In genomic region chr17:15262291-15263205, GRCh38 we compare ENCODE assay signal across 8 cellular contexts. TPM values are rescaled to one million over a fixed set of nuclear protein-coding genes. Genes with fewer than 3 reads are reported as not detected.
DNase-seq lines count a peak whose midpoint lies in the region; ATAC-seq and FAIRE-seq lines count a peak whose summit lies in the region.

No MANE protein-coding gene starts in this region.

- DNase-seq in ACHN (peak; percentile 65), HTR-8/SVneo (ENCODE audit: insufficient read length, low spot score) (peak; percentile 93), anterior cingulate cortex (lab: John Stamatoyannopoulos, UW) (peak in 53 of 58 donors; percentile 52 to 90 (median 79)), right cardiac atrium (peak; percentile 95 to 97 (median 96)), posterior vena cava (ENCODE audit: low spot score) (peak; percentile 98), NCI-H2227 (lab: John Stamatoyannopoulos, UW; ENCODE audit: unreplicated experiment) (no peak)
- no peak for DNase-seq in activated CD4-positive, alpha-beta T cell treated with anti-CD3 and anti-CD28 coated beads, Interleukin-2, amount 50 U/mL, for 1 hour

- H3K4me1 ChIP-seq in right cardiac atrium (ENCODE audit: control insufficient read depth, insufficient read depth, low read length): peaks cover 11% of the 10 kb centered on the region

- WGBS in right cardiac atrium: under 1% methylated on average over 60 of the region's 60 CpGs

- peak overlapping the region; percentile 96 for H3K27ac ChIP-seq in right cardiac atrium (ENCODE audit: low read length)

- H3K4me3 ChIP-seq in right cardiac atrium (ENCODE audit: low read length): peak overlapping the region; percentile 67

- peak; percentile 97 for FAIRE-seq in HTR-8/SVneo (lab: Jason Lieb, UNC)

- in situ Hi-C loops in ACHN (cut with HindIII; ENCODE audit: low pct_ligation_motif_present, low pct_unique_long_range_greater_than_20kb, low sequenced_read_pairs): no loop called here

- no peaks in the 10 kb centered on the region for H3K9me3 ChIP-seq in right cardiac atrium (ENCODE audit: control insufficient read depth, low read length)

- H3K27me3 ChIP-seq in right cardiac atrium (ENCODE audit: control insufficient read depth, insufficient read depth): no peaks in the 10 kb centered on the region

- ATAC-seq in right cardiac atrium: peak; percentile 92 to 93
- ATAC-seq in GM21447 (IDR thresholded peaks at IDR 0.05; ENCODE audit: unreplicated experiment): no peak

- intact Hi-C loops in right cardiac atrium (cut with DNase I) (loop anchor here in 3 of 4 donors (5.0 to 10.0 kb wide), 4 partner anchors 80 to 185 kb away; partner anchors contain the start of gene TEKT3 (in 1 of the 3)), posterior vena cava (cut with DNase I) (loop anchor here in 1 of 2 donors (5.0 to 10.0 kb wide), 2 partner anchors 132 to 195 kb away; no protein-coding TSS in a partner anchor)

RNA-seq across cellular contexts. Expression of gene PMP22, which starts 2.6 kb away (rescaled TPM):
- total RNA-seq in right cardiac atrium (100 to 1,000 TPM; 116 to 137 (median 123) TPM), posterior vena cava (100 to 1,000 TPM; 130 to 245 TPM)
- 127 TPM for polyA plus RNA-seq in right cardiac atrium

Comparison
In these comparisons a context has a peak if more than half of its experiments do, and no peak if none do; other contexts are left out.
1. DNase-seq: peak in ACHN (single experiment), HTR-8/SVneo (single experiment), anterior cingulate cortex (53 of 58), right cardiac atrium (3 of 3) and posterior vena cava (single experiment); none in NCI-H2227 (single experiment) and activated CD4-positive, alpha-beta T cell treated with anti-CD3 and anti-CD28 coated beads, Interleukin-2, amount 50 U/mL, for 1 hour (single experiment).